In genomic region chr10:74888947-74889661, GRCh38 we compare ENCODE assay signal across 8 cellular contexts.
A peak's percentile ranks its signal among the peaks of the same experiment; 100 is the strongest.
DNase-seq lines count a peak whose midpoint lies in the region; ATAC-seq and TF ChIP-seq lines count a peak whose summit lies in the region.

No MANE protein-coding gene starts in this region.

- H3K27me3 ChIP-seq in sigmoid colon = no peaks in the 10 kb centered on the region

- H3K4me1 ChIP-seq in sigmoid colon = peaks cover 0 to 24% (median 13%) of the 10 kb centered on the region in 4 donors

- H3K36me3 Mint-ChIP-seq in chondrocyte (ENCODE audit: low read depth) = no peaks in the 10 kb centered on the region

- intact Hi-C loops in sigmoid colon (cut with DNase I) = no loop called here

- H3K27ac Mint-ChIP-seq in chondrocyte (ENCODE audit: unreplicated experiment) = no peak overlapping the region

- no peak for ATAC-seq in GM21528 (IDR thresholded peaks at IDR 0.05; ENCODE audit: low FRiP score, unreplicated experiment)

- no peak for TF ChIP-seq EP300 in sigmoid colon (IDR thresholded peaks at IDR 0.05)

- peak; percentile 43 for TF ChIP-seq CTCF in chondrocyte (IDR thresholded peaks at IDR 0.05)
- no peak for TF ChIP-seq CTCF in sigmoid colon (IDR thresholded peaks at IDR 0.05)

- no peaks in the 10 kb centered on the region for H3K27me3 Mint-ChIP-seq in chondrocyte (ENCODE audit: low read depth)

- H3K9me3 Mint-ChIP-seq in chondrocyte (ENCODE audit: low read depth) = no peaks in the 10 kb centered on the region

- H3K4me3 Mint-ChIP-seq in chondrocyte (ENCODE audit: unreplicated experiment) = no peak overlapping the region

- H3K9me3 ChIP-seq in sigmoid colon = no peaks in the 10 kb centered on the region

- peak; percentile 5 for DNase-seq in ELF-1 (ENCODE audit: low read depth, low spot score)
- peak; percentile 35 for DNase-seq in LHCN-M2 (ENCODE audit: low read depth)
- no peak for DNase-seq in chondrocyte (ENCODE audit: low spot score)
- DNase-seq in myocyte (ENCODE audit: low read depth) = peak; percentile 36
- no peak for DNase-seq in sigmoid colon
- no peak for DNase-seq in stimulated activated CD4-positive, alpha-beta T cell treated with anti-CD3 and anti-CD28 coated beads, Interleukin-12 subunit alpha, Interleukin-12 subunit beta, amount 100 ng/mL, for 4 hours
- no peak for DNase-seq in SKM-1 (lab: John Stamatoyannopoulos, UW; ENCODE audit: unreplicated experiment)

- no peak overlapping the region for H3K4me3 ChIP-seq in sigmoid colon

- H3K4me1 Mint-ChIP-seq in chondrocyte (ENCODE audit: low read depth) = peaks cover 11% of the 10 kb centered on the region

- no peaks in the 10 kb centered on the region for H3K36me3 ChIP-seq in sigmoid colon

- 81 to 87% methylated on average over 6 of the region's 6 CpGs for WGBS in sigmoid colon, 2 donors

- no peak for TF ChIP-seq POLR2A in sigmoid colon (IDR thresholded peaks at IDR 0.05)

- no peak overlapping the region for H3K27ac ChIP-seq in sigmoid colon

Comparison
In these comparisons a context has a peak if more than half of its experiments do, and no peak if none do; other contexts are left out.
1. DNase-seq: peak in ELF-1 (single experiment), LHCN-M2 (single experiment) and myocyte (single experiment); none in chondrocyte (single experiment), sigmoid colon (single experiment), stimulated activated CD4-positive, alpha-beta T cell treated with anti-CD3 and anti-CD28 coated beads, Interleukin-12 subunit alpha, Interleukin-12 subunit beta, amount 100 ng/mL, for 4 hours (single experiment) and SKM-1 (single experiment).